In genomic region chr3:139302801-139303113, GRCh38 we compare ENCODE assay signal across 20 cellular contexts. TPM values are rescaled to one million over a fixed set of nuclear protein-coding genes. Genes with fewer than 3 reads are reported as not detected.
DNase-seq lines count a peak whose midpoint lies in the region; ATAC-seq, FAIRE-seq and TF ChIP-seq lines count a peak whose summit lies in the region.
"Had no signal": no experiment of that assay in that cellular context is flagged by ENCODE, and none has a peak within 500 bp of the region (broad histone marks: within the 10 kb centered on the region; RNA-seq: fewer than 3 reads in every experiment).

No MANE protein-coding gene starts in this region.

- H3K36me3 ChIP-seq in HCT116 (ENCODE audit: control insufficient read depth in 1 of 2, insufficient read depth in 2 of 2, low read length in 2 of 2): no peaks in the 10 kb centered on the region
- H3K36me3 ChIP-seq: HAP-1, transverse colon had no signal

- DNase-seq in A549 (ENCODE audit: low read depth in 1 of 2, low spot score in 1 of 2) (no peak), HCT116 (ENCODE audit: low read depth, low spot score) (no peak), kidney glomerular epithelial cell (lab: John Stamatoyannopoulos, UW) (peak; percentile 69), NCI-H1105 (lab: John Stamatoyannopoulos, UW) (no peak)
- DNase-seq in activated T-helper 1 cell treated with anti-CD3 and anti-CD28 coated beads, Interleukin-12 subunit alpha, Interleukin-12 subunit beta, Interleukin-2, Interleukin-4 antibody, amounts not matched to agents 30 ng/mL and 10 ng/mL and 1 ng/mL, durations not matched to agents 14 hours and 24 hours and 36 hours (ENCODE audit: low spot score): no peak
- DNase-seq in activated CD8-positive, alpha-beta memory T cell treated with anti-CD3 and anti-CD28 coated beads, Interleukin-2, amount 10 ng/mL, durations not matched to agents 7 days and 5 days: no peak
- DNase-seq: activated CD4-positive, alpha-beta T cell treated with anti-CD3 and anti-CD28 coated beads for 4 hours; activated naive CD4-positive, alpha-beta T cell treated with anti-CD3 and anti-CD28 coated beads for 36 hours; NCI-H1105 treated with DMSO at 0.1 percent for 48 hours; NCI-H526; stimulated activated CD4-positive, alpha-beta T cell treated with anti-CD3 and anti-CD28 coated beads, Interleukin-15, amount 100 ng/mL, for 24 hours; stimulated activated naive CD4-positive, alpha-beta T cell treated with Interleukin-2 at 50 U/mL for 16 hours; transverse colon had no signal

- H3K27ac ChIP-seq in A549 (peak overlapping the region; percentile 71 to 91), HCT116 (ENCODE audit: low read depth, low read length) (peak overlapping the region; percentile 97)
- H3K27ac ChIP-seq: coronary artery, transverse colon had no signal

- no peak for TF ChIP-seq EP300 in A549 (IDR thresholded peaks at IDR 0.05)

- CTCF ChIA-PET in A549 (lab: Yijun Ruan, JAX): interaction anchor here (1.1 to 4.8 kb wide), 7 partner anchors 16 to 380 kb away, joined by 3 to 21 read pairs (median 5); no protein-coding TSS in a partner anchor
- CTCF ChIA-PET in HCT116 (lab: Charles Lee): interaction anchor here (1.2 to 5.4 kb wide), 6 partner anchors 8 to 379 kb away, joined by 4 to 36 read pairs (median 6); no protein-coding TSS in a partner anchor
- CTCF ChIA-PET in activated CD8-positive, alpha-beta memory T cell treated with anti-CD3 and anti-CD28 coated beads, Interleukin-2, amount 10 ng/mL, durations not matched to agents 7 days and 5 days (lab: Charles Lee): interaction anchor here (1.4 kb wide), 1 partner anchor 26 kb away, joined by 4 read pairs; no protein-coding TSS in a partner anchor

- no peaks in the 10 kb centered on the region for H4K20me1 ChIP-seq in HCT116 (ENCODE audit: insufficient read depth)

- no peak overlapping the region for H3K4me3 Mint-ChIP-seq in activated T-helper 1 cell treated with anti-CD3 and anti-CD28 coated beads, Interleukin-12 subunit alpha, Interleukin-12 subunit beta, Interleukin-2, Interleukin-4 antibody, amounts not matched to agents 30 ng/mL and 10 ng/mL and 1 ng/mL, durations not matched to agents 14 hours and 24 hours and 36 hours
- H3K4me3 Mint-ChIP-seq in activated CD8-positive, alpha-beta memory T cell treated with anti-CD3 and anti-CD28 coated beads, Interleukin-2, amount 10 ng/mL, durations not matched to agents 7 days and 5 days: no peak overlapping the region
- H3K4me3 Mint-ChIP-seq: activated naive CD4-positive, alpha-beta T cell treated with anti-CD3 and anti-CD28 coated beads for 36 hours had no signal

- H3K4me1 ChIP-seq in A549: peaks cover 52% of the 10 kb centered on the region
- H3K4me1 ChIP-seq in HCT116 (ENCODE audit: control insufficient read depth in 1 of 2, insufficient read depth in 2 of 2, low read length in 2 of 2): peaks cover 81 to 96% of the 10 kb centered on the region in 2 experiments
- H3K4me1 ChIP-seq: HAP-1, transverse colon had no signal

- H3K36me3 Mint-ChIP-seq in activated T-helper 1 cell treated with anti-CD3 and anti-CD28 coated beads, Interleukin-12 subunit alpha, Interleukin-12 subunit beta, Interleukin-2, Interleukin-4 antibody, amounts not matched to agents 30 ng/mL and 10 ng/mL and 1 ng/mL, durations not matched to agents 14 hours and 24 hours and 36 hours (ENCODE audit: low read depth): no peaks in the 10 kb centered on the region
- H3K36me3 Mint-ChIP-seq in activated CD8-positive, alpha-beta memory T cell treated with anti-CD3 and anti-CD28 coated beads, Interleukin-2, amount 10 ng/mL, durations not matched to agents 7 days and 5 days: no peaks in the 10 kb centered on the region

- no peak overlapping the region for H2AFZ ChIP-seq in HCT116 (ENCODE audit: low read depth, low read length, poor library complexity, severe bottlenecking)

- FAIRE-seq in A549 (lab: Jason Lieb, UNC): no peak
- FAIRE-seq: GM18507, TTC549 had no signal

- H3K4me2 ChIP-seq in A549 (peak overlapping the region; percentile 53), HCT116 (ENCODE audit: low read length) (peak overlapping the region; percentile 75)

- TSS peak; percentile 24 for BruUV-seq in HCT116 (replicated peaks; lab: Mats Ljungman, UMichigan)

- no peak overlapping the region for H3K4me3 ChIP-seq in A549
- peak overlapping the region in 1 of 2 experiments; percentile 21; a peak in 1 of 4 replicates for H3K4me3 ChIP-seq in HCT116 (replicated peaks in 1 of 2; ENCODE audit: low read depth in 1 of 2, low read length in 2 of 2)
- H3K4me3 ChIP-seq: coronary artery, HAP-1, mucosa of descending colon, transverse colon had no signal

- TF ChIP-seq RAD21 in A549 (conservative IDR thresholded peaks at IDR 0.05 in 1 of 2, IDR thresholded peaks at IDR 0.05 in 1 of 2) (no peak), HCT116 (IDR thresholded peaks at IDR 0.05; ENCODE audit: low read depth) (no peak)

- peak overlapping the region; percentile 18 for H3K27ac Mint-ChIP-seq in activated T-helper 1 cell treated with anti-CD3 and anti-CD28 coated beads, Interleukin-12 subunit alpha, Interleukin-12 subunit beta, Interleukin-2, Interleukin-4 antibody, amounts not matched to agents 30 ng/mL and 10 ng/mL and 1 ng/mL, durations not matched to agents 14 hours and 24 hours and 36 hours
- no peak overlapping the region for H3K27ac Mint-ChIP-seq in activated CD8-positive, alpha-beta memory T cell treated with anti-CD3 and anti-CD28 coated beads, Interleukin-2, amount 10 ng/mL, durations not matched to agents 7 days and 5 days
- H3K27ac Mint-ChIP-seq: activated naive CD4-positive, alpha-beta T cell treated with anti-CD3 and anti-CD28 coated beads for 36 hours had no signal

- H3K9ac ChIP-seq in HCT116 (ENCODE audit: low read length): peak overlapping the region; percentile 75

- TF ChIP-seq CTCF in A549 (IDR thresholded peaks at IDR 0.05) (no peak), HCT116 (IDR thresholded peaks at IDR 0.05 in 2 of 3, conservative IDR thresholded peaks at IDR 0.05 in 1 of 3; ENCODE audit: borderline replicate concordance in 1 of 3, insufficient read depth in 1 of 3, low read depth in 2 of 3, low read length in 2 of 3) (no peak)

- H3K9me3 Mint-ChIP-seq in activated T-helper 1 cell treated with anti-CD3 and anti-CD28 coated beads, Interleukin-12 subunit alpha, Interleukin-12 subunit beta, Interleukin-2, Interleukin-4 antibody, amounts not matched to agents 30 ng/mL and 10 ng/mL and 1 ng/mL, durations not matched to agents 14 hours and 24 hours and 36 hours: no peaks in the 10 kb centered on the region
- no peaks in the 10 kb centered on the region for H3K9me3 Mint-ChIP-seq in activated CD8-positive, alpha-beta memory T cell treated with anti-CD3 and anti-CD28 coated beads, Interleukin-2, amount 10 ng/mL, durations not matched to agents 7 days and 5 days (ENCODE audit: low read depth)
- H3K9me3 Mint-ChIP-seq: activated naive CD4-positive, alpha-beta T cell treated with anti-CD3 and anti-CD28 coated beads for 36 hours had no signal

- ATAC-seq in A549: no peak
- ATAC-seq in HCT116: peak; percentile 11
- no peak for ATAC-seq in activated CD8-positive, alpha-beta memory T cell treated with anti-CD3 and anti-CD28 coated beads, Interleukin-2, amount 10 ng/mL, durations not matched to agents 7 days and 5 days
- ATAC-seq in GM19328 (IDR thresholded peaks at IDR 0.05; ENCODE audit: unreplicated experiment): no peak
- ATAC-seq in GM21360 (IDR thresholded peaks at IDR 0.05; ENCODE audit: unreplicated experiment): no peak

- TF ChIP-seq POLR2A in A549 (IDR thresholded peaks at IDR 0.05; ENCODE audit: low read length): no peak
- TF ChIP-seq POLR2A in HCT116 (IDR thresholded peaks at IDR 0.05; ENCODE audit: borderline replicate concordance, extremely low read depth, insufficient read depth, insufficient read length): no peak

- H3K4me1 Mint-ChIP-seq in activated T-helper 1 cell treated with anti-CD3 and anti-CD28 coated beads, Interleukin-12 subunit alpha, Interleukin-12 subunit beta, Interleukin-2, Interleukin-4 antibody, amounts not matched to agents 30 ng/mL and 10 ng/mL and 1 ng/mL, durations not matched to agents 14 hours and 24 hours and 36 hours (ENCODE audit: low read depth): peaks cover 11% of the 10 kb centered on the region
- H3K4me1 Mint-ChIP-seq in activated CD8-positive, alpha-beta memory T cell treated with anti-CD3 and anti-CD28 coated beads, Interleukin-2, amount 10 ng/mL, durations not matched to agents 7 days and 5 days: peaks cover 14% of the 10 kb centered on the region

- RAD21 ChIA-PET in HCT116 (lab: Charles Lee; ENCODE audit: low non-redundant PET in 1 of 2, low total read pairs in 2 of 2, uncharacterized antibody in 2 of 2, unreplicated experiment in 2 of 2): interaction anchor here (0.6 to 1.7 kb wide), 8 partner anchors 8 to 191 kb away, joined by 3 to 6 read pairs (median 4); no protein-coding TSS in a partner anchor

- H3K9me3 ChIP-seq in A549: no peaks in the 10 kb centered on the region
- no peaks in the 10 kb centered on the region for H3K9me3 ChIP-seq in HCT116 (ENCODE audit: control insufficient read depth in 1 of 2, insufficient read depth in 1 of 2, low read depth in 1 of 2, low read length in 2 of 2)
- H3K9me3 ChIP-seq: HAP-1, mucosa of descending colon, transverse colon had no signal

- 77% methylated on average over 4 of the region's 4 CpGs for WGBS in A549 (ENCODE audit: missing lambda C conversion rate)

- POLR2A ChIA-PET in A549 (lab: Yijun Ruan, JAX) (no interaction called here), HCT116 (lab: Charles Lee) (interaction anchor here (0.9 to 10.8 kb wide), 5 partner anchors 9 to 367 kb away, joined by 3 to 198 read pairs (median 5); no protein-coding TSS in a partner anchor)

- no peaks in the 10 kb centered on the region for H3K27me3 ChIP-seq in HCT116 (ENCODE audit: insufficient read depth, low read length)
- H3K27me3 ChIP-seq: transverse colon had no signal

- peaks cover 2% of the 10 kb centered on the region for H3K27me3 Mint-ChIP-seq in activated T-helper 1 cell treated with anti-CD3 and anti-CD28 coated beads, Interleukin-12 subunit alpha, Interleukin-12 subunit beta, Interleukin-2, Interleukin-4 antibody, amounts not matched to agents 30 ng/mL and 10 ng/mL and 1 ng/mL, durations not matched to agents 14 hours and 24 hours and 36 hours (ENCODE audit: insufficient read depth)
- H3K27me3 Mint-ChIP-seq in activated CD8-positive, alpha-beta memory T cell treated with anti-CD3 and anti-CD28 coated beads, Interleukin-2, amount 10 ng/mL, durations not matched to agents 7 days and 5 days: peaks cover 2% of the 10 kb centered on the region

- intact Hi-C loops in HCT116 (cut with micrococcal nuclease): loop anchor here (1.0 kb wide), 1 partner anchor 8 kb away; no protein-coding TSS in a partner anchor
- intact Hi-C loops in activated T-helper 1 cell treated with anti-CD3 and anti-CD28 coated beads, Interleukin-12 subunit alpha, Interleukin-12 subunit beta, Interleukin-2, Interleukin-4 antibody, amounts not matched to agents 30 ng/mL and 10 ng/mL and 1 ng/mL, durations not matched to agents 14 hours and 24 hours and 36 hours (cut with micrococcal nuclease): no loop called here

- H3K79me2 ChIP-seq in HCT116 (ENCODE audit: insufficient read depth, low read length): no peaks in the 10 kb centered on the region; the same call in 1 of the 2 replicates

- H3K9me2 ChIP-seq in HCT116 (ENCODE audit: insufficient read depth): no peaks in the 10 kb centered on the region

RNA-seq across cellular contexts. Expression of gene MRPS22, which starts 41.1 kb away (rescaled TPM):
- polyA plus RNA-seq in A549 (2011; rRNA removed) (37.2 and 57.3 TPM in 2 replicates), A549 (2017; fragmentation: RNase III; extraction: RNeasy Plus Mini Kit Qiagen cat#74134 plus additional on column Dnase treatment) (47.3 to 56.4 TPM (median 49.6 TPM) in 3 replicates)
- 27.7 and 32.9 TPM in 2 replicates for polyA plus RNA-seq in A549 (2012; cell fraction: cytosol; rRNA removed)
- polyA plus RNA-seq in A549 (2012; cell fraction: nucleus; rRNA removed): 21.5 and 22.4 TPM in 2 replicates
- 8.5 and 9.2 TPM in 2 replicates for polyA minus RNA-seq in A549 (2011; rRNA and poly(A)+ RNA removed)
- 95.1 TPM for total RNA-seq in HCT116 (2021; ENCODE audit: unreplicated experiment)
- 50.5 and 67.7 TPM in 2 replicates for polyA plus RNA-seq in HCT116 (2012)
- 48.4 and 54.7 TPM in 2 replicates for total RNA-seq in activated T-helper 1 cell treated with anti-CD3 and anti-CD28 coated beads, Interleukin-12 subunit alpha, Interleukin-12 subunit beta, Interleukin-2, Interleukin-4 antibody, amounts not matched to agents 30 ng/mL and 10 ng/mL and 1 ng/mL, durations not matched to agents 14 hours and 24 hours and 36 hours
- 10 to 100 TPM; 36.1 to 41.2 TPM for total RNA-seq in activated CD8-positive, alpha-beta memory T cell treated with anti-CD3 and anti-CD28 coated beads, Interleukin-2, amount 10 ng/mL, durations not matched to agents 7 days and 5 days
